In the genomic region with DNA sequence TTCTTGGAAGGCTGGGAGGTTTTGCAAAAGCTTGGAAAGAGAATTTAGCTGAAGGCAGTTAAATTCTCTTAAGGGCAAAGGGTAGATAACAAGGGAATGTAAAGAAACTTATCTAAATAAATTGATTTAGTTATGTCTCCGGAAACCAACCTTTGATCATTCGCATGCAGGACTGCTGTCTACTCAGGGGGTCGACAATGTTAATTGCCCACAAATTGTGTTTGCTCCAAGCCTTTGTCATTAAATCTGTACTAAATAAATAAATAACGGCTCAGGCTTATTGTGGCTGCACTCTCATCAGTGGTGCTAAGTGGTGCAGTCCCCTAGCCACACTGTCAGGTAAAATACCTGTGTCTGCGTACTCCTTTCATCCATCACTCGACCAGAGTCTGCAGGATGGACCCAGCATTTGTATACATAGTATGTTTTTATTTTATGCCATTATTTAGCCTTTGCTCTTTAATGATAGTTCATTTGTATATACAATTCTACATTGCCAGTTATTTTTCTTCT, we compare ENCODE assay signal across 16 cellular contexts.
DNase-seq lines count a peak whose midpoint lies in the region; ATAC-seq and TF ChIP-seq lines count a peak whose summit lies in the region.
"Had no signal": no experiment of that assay in that cellular context is flagged by ENCODE, and none has a peak within 500 bp of the region (broad histone marks: within the 10 kb centered on the region; RNA-seq: fewer than 3 reads in every experiment).

No MANE protein-coding gene starts in this region.

- H3K4ac ChIP-seq in neuronal stem cell (ENCODE audit: low read length) = no peak overlapping the region

- no peak overlapping the region for H2AK5ac ChIP-seq in neuronal stem cell (ENCODE audit: low read depth, low read length)

- H2BK15ac ChIP-seq in neuronal stem cell (ENCODE audit: low read length) = no peak overlapping the region

- no peak overlapping the region for H3K23ac ChIP-seq in neuronal stem cell (ENCODE audit: low read depth, low read length, poor library complexity)

- H3K4me1 Mint-ChIP-seq in GM23338 = peaks cover 4% of the 10 kb centered on the region; the same call in 2 of the 3 replicates
- H3K4me1 Mint-ChIP-seq in endodermal cell = peaks cover 5% of the 10 kb centered on the region
- H3K4me1 Mint-ChIP-seq: B cell, IgD-negative memory B cell had no signal

- H3K4me2 ChIP-seq in GM23338 = no peak overlapping the region
- no peak overlapping the region for H3K4me2 ChIP-seq in neuronal stem cell (ENCODE audit: insufficient read depth, low read length, poor library complexity, severe bottlenecking)
- H3K4me2 ChIP-seq: BLaER1 treated with 17β-estradiol and CSF1 and Interleukin-3, amounts not matched to agents 10 nM and 100 nM had no signal

- H4K91ac ChIP-seq in neuronal stem cell (ENCODE audit: low read depth, low read length, poor library complexity) = no peak overlapping the region

- H3K4me1 ChIP-seq in GM23338 (ENCODE audit: insufficient read depth) (peaks cover 12% of the 10 kb centered on the region; the same call in 1 of the 2 replicates), endodermal cell (ENCODE audit: control insufficient read depth, insufficient read depth, low read length) (no peaks in the 10 kb centered on the region), neuronal stem cell (ENCODE audit: control insufficient read depth in 2 of 2, insufficient read depth in 1 of 2, low read depth in 1 of 2, low read length in 2 of 2) (no peaks in the 10 kb centered on the region), sigmoid colon (peaks cover 0 to 7% (median 3%) of the 10 kb centered on the region in 4 donors)

- no peak overlapping the region for H2BK5ac ChIP-seq in neuronal stem cell (ENCODE audit: low read length)

- H3K9me3 Mint-ChIP-seq in GM23338 (peaks cover 8% of the 10 kb centered on the region; the same call in 2 of the 3 replicates), endodermal cell (peaks cover 16% of the 10 kb centered on the region)
- H3K9me3 Mint-ChIP-seq: CD8-positive, alpha-beta T cell had no signal

- intact Hi-C loops in sigmoid colon (cut with DNase I) (no loop called here), posterior cingulate gyrus (cut with DNase I) (no loop called here)

- H3K9me3 ChIP-seq in endodermal cell (ENCODE audit: control insufficient read depth, low read length) (peaks cover 6% of the 10 kb centered on the region), neuronal stem cell (replicated peaks in 1 of 2; ENCODE audit: control insufficient read depth in 2 of 2, insufficient read depth in 1 of 2, low read depth in 1 of 2, low read length in 2 of 2) (no peaks in the 10 kb centered on the region), sigmoid colon (no peaks in the 10 kb centered on the region)

- H3K9ac ChIP-seq in endodermal cell (ENCODE audit: extremely low read depth, low read length, poor library complexity, severe bottlenecking) = peak overlapping the region; percentile 9
- no peak overlapping the region for H3K9ac ChIP-seq in neuronal stem cell (ENCODE audit: low read depth, low read length, poor library complexity)
- H3K9ac ChIP-seq: BLaER1 treated with 17β-estradiol and CSF1 and Interleukin-3, amounts not matched to agents 10 nM and 100 nM had no signal

- TF ChIP-seq POLR2A in sigmoid colon (IDR thresholded peaks at IDR 0.05) = no peak

- no peaks in the 10 kb centered on the region for H3K79me2 ChIP-seq in GM23338 (replicated peaks; ENCODE audit: insufficient read depth)

- H3K27ac ChIP-seq in GM23338 (ENCODE audit: low read depth) (peak overlapping the region; percentile 36; the same call in 1 of the 2 replicates), endodermal cell (ENCODE audit: low read depth, low read length) (no peak overlapping the region), neuronal stem cell (replicated peaks; ENCODE audit: low read length) (no peak overlapping the region), sigmoid colon (no peak overlapping the region)
- H3K27ac ChIP-seq: BLaER1 treated with 17β-estradiol and CSF1 and Interleukin-3, amounts not matched to agents 10 nM and 100 nM had no signal

- 37 to 43% methylated on average over 5 to 6 of the region's 6 CpGs for WGBS in endodermal cell (ENCODE audit: insufficient coverage in 1 of 2, insufficient read length in 1 of 2), 2 experiments
- WGBS in neuronal stem cell (ENCODE audit: extremely low coverage in 2 of 2, insufficient read length in 2 of 2, insufficient replicate concordance in 1 of 2), 2 donors = no CpG with 5 or more reads among the region's 6 CpGs
- 45 to 70% methylated on average over 6 of the region's 6 CpGs for WGBS in sigmoid colon, 2 donors

- no peaks in the 10 kb centered on the region for H3K36me3 ChIP-seq in GM23338 (ENCODE audit: insufficient read depth)
- no peaks in the 10 kb centered on the region for H3K36me3 ChIP-seq in endodermal cell (ENCODE audit: control insufficient read depth, insufficient read depth, low read length)
- no peaks in the 10 kb centered on the region for H3K36me3 ChIP-seq in neuronal stem cell (replicated peaks in 1 of 2; ENCODE audit: control insufficient read depth in 2 of 2, insufficient read depth in 2 of 2, low read length in 2 of 2)
- H3K36me3 ChIP-seq in sigmoid colon = no peaks in the 10 kb centered on the region
- H3K36me3 ChIP-seq: BLaER1 treated with 17β-estradiol and CSF1 and Interleukin-3, amounts not matched to agents 10 nM and 100 nM had no signal

- H2BK120ac ChIP-seq in neuronal stem cell (ENCODE audit: low read depth, low read length) = no peak overlapping the region

- TF ChIP-seq CTCF in GM23338 (conservative IDR thresholded peaks at IDR 0.05; ENCODE audit: low read depth in 2 of 2) (no peak), endodermal cell (conservative IDR thresholded peaks at IDR 0.05) (no peak), sigmoid colon (IDR thresholded peaks at IDR 0.05) (no peak)

- no peak overlapping the region for H2BK12ac ChIP-seq in neuronal stem cell (ENCODE audit: low read length)

- no peak overlapping the region for H2AFZ ChIP-seq in GM23338
- H2AFZ ChIP-seq in neuronal stem cell (ENCODE audit: low read length) = no peak overlapping the region

- H3K27me3 Mint-ChIP-seq in GM23338 (ENCODE audit: insufficient read depth, low read depth, poor library complexity) = no peaks in the 10 kb centered on the region
- peaks cover 2% of the 10 kb centered on the region for H3K27me3 Mint-ChIP-seq in endodermal cell (ENCODE audit: insufficient read depth)
- H3K27me3 Mint-ChIP-seq: B cell, IgD-negative memory B cell had no signal

- no peaks in the 10 kb centered on the region for H4K20me1 ChIP-seq in GM23338 (replicated peaks; ENCODE audit: insufficient read depth)
- H4K20me1 ChIP-seq: BLaER1 treated with 17β-estradiol and CSF1 and Interleukin-3, amounts not matched to agents 10 nM and 100 nM had no signal

- no peak for TF ChIP-seq EP300 in sigmoid colon (IDR thresholded peaks at IDR 0.05)

- peak; percentile 58 for ATAC-seq in GM23338
- ATAC-seq in GM18858 (IDR thresholded peaks at IDR 0.05; ENCODE audit: unreplicated experiment) = no peak
- ATAC-seq: CD8-positive, alpha-beta T cell had no signal

- no peaks in the 10 kb centered on the region for H3K79me1 ChIP-seq in neuronal stem cell (ENCODE audit: low read depth, low read length)

- H3K9me2 ChIP-seq in GM23338 (ENCODE audit: insufficient read depth) = no peaks in the 10 kb centered on the region

- DNase-seq in GM23338 (ENCODE audit: low spot score) (peak; percentile 38), LoVo (ENCODE audit: low spot score) (peak; percentile 15), endodermal cell (no peak), neuronal stem cell (ENCODE audit: low spot score) (no peak), sigmoid colon (no peak), posterior cingulate gyrus (no peak)
- DNase-seq: CD8-positive, alpha-beta T cell; DMS 273 treated with DMSO at 0.1 percent for 48 hours; DMS53; DND-41; HCEC 1CT; KBM-7 had no signal

- no peak overlapping the region for H3K18ac ChIP-seq in neuronal stem cell (ENCODE audit: low read length)

- H3K36me3 Mint-ChIP-seq in GM23338 (ENCODE audit: low read depth) (peaks cover 5% of the 10 kb centered on the region; the same call in 2 of the 3 replicates), endodermal cell (ENCODE audit: low read depth) (no peaks in the 10 kb centered on the region)
- H3K36me3 Mint-ChIP-seq: CD8-positive, alpha-beta T cell had no signal

- H3K27ac Mint-ChIP-seq in GM23338 (no peak overlapping the region), endodermal cell (peak overlapping the region; percentile 30)
- H3K27ac Mint-ChIP-seq: B cell; CD8-positive, alpha-beta T cell; IgD-negative memory B cell had no signal

- no peak overlapping the region for H3K14ac ChIP-seq in neuronal stem cell (ENCODE audit: low read length)

- H3K4me3 Mint-ChIP-seq in GM23338 (no peak overlapping the region), endodermal cell (no peak overlapping the region)
- H3K4me3 Mint-ChIP-seq: B cell; CD8-positive, alpha-beta T cell; IgD-negative memory B cell had no signal

- no peaks in the 10 kb centered on the region for H3F3A ChIP-seq in GM23338 (replicated peaks; ENCODE audit: low read depth)

- no peak overlapping the region for H3K4me3 ChIP-seq in GM23338
- H3K4me3 ChIP-seq in endodermal cell (ENCODE audit: low read length) = peak overlapping the region; percentile 51
- no peak overlapping the region for H3K4me3 ChIP-seq in neuronal stem cell (ENCODE audit: low read length in 2 of 2)
- H3K4me3 ChIP-seq in sigmoid colon = no peak overlapping the region
- H3K4me3 ChIP-seq: BLaER1 treated with 17β-estradiol and CSF1 and Interleukin-3, amounts not matched to agents 10 nM and 100 nM had no signal

- H3K27me3 ChIP-seq in GM23338 (ENCODE audit: insufficient read depth) (no peaks in the 10 kb centered on the region), endodermal cell (ENCODE audit: control insufficient read depth, insufficient read depth, low read length, poor library complexity, severe bottlenecking) (no peaks in the 10 kb centered on the region), neuronal stem cell (ENCODE audit: control insufficient read depth in 3 of 3, insufficient read depth in 3 of 3, low read depth in 1 of 3, low read length in 3 of 3) (no peaks in the 10 kb centered on the region), sigmoid colon (no peaks in the 10 kb centered on the region)
- H3K27me3 ChIP-seq: BLaER1 treated with 17β-estradiol and CSF1 and Interleukin-3, amounts not matched to agents 10 nM and 100 nM had no signal

- H4K8ac ChIP-seq in neuronal stem cell (ENCODE audit: low read depth, low read length) = no peak overlapping the region

TF ChIP-seq in GM23338, 12 proteins besides CTCF, POLR2A, EP300 and RAD21 (continues in another document):
- no peak for TF ChIP-seq EZH2 (IDR thresholded peaks at IDR 0.05; ENCODE audit: low read depth, unreplicated experiment)
- no peak for TF ChIP-seq NANOG (IDR thresholded peaks at IDR 0.05; ENCODE audit: borderline replicate concordance)
- TF ChIP-seq ZNF331 (CRISPR knock-in tag; IDR thresholded peaks at IDR 0.05; ENCODE audit: low read depth) = no peak

Comparison
In these comparisons a context has a peak if more than half of its experiments do, and no peak if none do; other contexts are left out.
1. DNase-seq: peak in GM23338 (single experiment) and LoVo (single experiment); none in endodermal cell (single experiment), neuronal stem cell (single experiment), sigmoid colon (single experiment) and posterior cingulate gyrus (0 of 10).